Comparison of ENCODE assay signal across 23 cellular contexts in the genomic region with DNA sequence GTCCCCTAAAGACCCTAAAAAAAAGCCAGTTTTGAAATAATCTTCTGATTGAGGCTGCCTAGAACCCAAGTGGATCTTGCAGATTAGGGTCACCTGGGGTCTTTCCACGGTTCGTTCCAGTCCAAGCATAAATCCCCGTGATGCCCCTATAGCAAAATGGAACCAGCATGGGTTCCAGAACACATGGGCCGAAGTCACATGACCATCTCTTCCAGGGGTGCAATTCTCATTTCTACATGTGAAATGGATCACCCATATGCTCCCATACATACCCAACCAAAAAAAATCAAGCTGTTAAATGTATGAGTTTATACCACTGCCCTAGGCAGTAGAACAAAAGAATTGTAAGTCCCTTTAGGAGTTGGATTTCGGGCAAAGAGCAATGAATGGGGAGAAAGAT.
DNase-seq lines count a peak whose midpoint lies in the region; ATAC-seq and TF ChIP-seq lines count a peak whose summit lies in the region.
"Had no signal": no experiment of that assay in that cellular context is flagged by ENCODE, and none has a peak within 500 bp of the region (broad histone marks: within the 10 kb centered on the region; RNA-seq: fewer than 3 reads in every experiment).

No MANE protein-coding gene starts in this region.

- H3K27me3 ChIP-seq in HUES48 (ENCODE audit: control insufficient read depth, insufficient read depth, low read length), result no peaks in the 10 kb centered on the region
- H3K27me3 ChIP-seq in ectodermal cell (ENCODE audit: control insufficient read depth, insufficient read depth, low read length, poor library complexity, severe bottlenecking), result no peaks in the 10 kb centered on the region
- H3K27me3 ChIP-seq: Peyer's patch had no signal

- H3K9ac ChIP-seq in HUES48 (ENCODE audit: low read depth, low read length), result no peak overlapping the region

- WGBS in ectodermal cell, 2 experiments, result 82 to 83% methylated on average over 5 of the region's 5 CpGs

- H3K27ac ChIP-seq in HUES48 (ENCODE audit: low read depth, low read length), result peak overlapping the region; percentile 93
- H3K27ac ChIP-seq in ectodermal cell (ENCODE audit: insufficient read depth, low read depth, low read length, poor library complexity, severe bottlenecking), result peak overlapping the region; percentile 2
- H3K27ac ChIP-seq: Peyer's patch, SK-N-MC had no signal

- H3K9me3 ChIP-seq in HUES48 (ENCODE audit: control insufficient read depth, insufficient read depth, low read length) (no peaks in the 10 kb centered on the region), ectodermal cell (ENCODE audit: control insufficient read depth, low read length) (no peaks in the 10 kb centered on the region)
- H3K9me3 ChIP-seq: Peyer's patch had no signal

- intact Hi-C loops in head of caudate nucleus (cut with DNase I), result no loop called here

- CTCF ChIA-PET in activated naive CD4-positive, alpha-beta T cell treated with anti-CD3 and anti-CD28 coated beads, Interleukin-2, amount 10 ng/mL, durations not matched to agents 7 days and 5 days (lab: Charles Lee), result interaction anchor here (0.6 to 1.5 kb wide), 2 partner anchors 9 to 451 kb away, joined by 3 to 6 read pairs; no protein-coding TSS in a partner anchor

- no peak overlapping the region for H3K4me3 ChIP-seq in HUES48 (ENCODE audit: low read depth, low read length)
- H3K4me3 ChIP-seq in ectodermal cell (ENCODE audit: insufficient read depth, low read depth, low read length), result no peak overlapping the region
- H3K4me3 ChIP-seq: GM12878, Peyer's patch, SK-N-MC had no signal

- peaks cover 34% of the 10 kb centered on the region for H3K4me1 Mint-ChIP-seq in mesothelial cell of epicardium
- no peaks in the 10 kb centered on the region for H3K4me1 Mint-ChIP-seq in activated naive CD4-positive, alpha-beta T cell treated with anti-CD3 and anti-CD28 coated beads, Interleukin-2, amount 10 ng/mL, durations not matched to agents 7 days and 5 days

- H3K36me3 ChIP-seq in HUES48 (ENCODE audit: control insufficient read depth, insufficient read depth, low read length) (no peaks in the 10 kb centered on the region), ectodermal cell (ENCODE audit: control insufficient read depth, insufficient read depth, low read length) (no peaks in the 10 kb centered on the region)
- H3K36me3 ChIP-seq: Peyer's patch had no signal

- DNase-seq in mesothelial cell of epicardium (ENCODE audit: low spot score in 2 of 2, unreplicated experiment in 2 of 2) (no peak), GM10266 (ENCODE audit: extremely low spot score) (no peak), head of caudate nucleus (no peak)
- DNase-seq in activated naive CD4-positive, alpha-beta T cell treated with anti-CD3 and anti-CD28 coated beads, Interleukin-2, amount 10 ng/mL, durations not matched to agents 7 days and 5 days, result no peak
- DNase-seq: C1 segment of cervical spinal cord; CD4-positive, alpha-beta memory T cell; COR-L47; H7; KG1; MM.1S; NCI-H1048; NCI-H1417 treated with DMSO at 0.1 percent for 48 hours; NCI-H1694 treated with DMSO at 0.1 percent for 48 hours; NCI-H2081; NCI-H2227 treated with DMSO at 0.1 percent for 48 hours; NCI-H69; Peyer's patch; SIG-M5 had no signal

- H3K27ac Mint-ChIP-seq in mesothelial cell of epicardium, result peak overlapping the region; percentile 27
- H3K27ac Mint-ChIP-seq in activated naive CD4-positive, alpha-beta T cell treated with anti-CD3 and anti-CD28 coated beads, Interleukin-2, amount 10 ng/mL, durations not matched to agents 7 days and 5 days, result no peak overlapping the region
- H3K27ac Mint-ChIP-seq: CD4-positive, alpha-beta memory T cell had no signal

- H3K4me3 Mint-ChIP-seq in mesothelial cell of epicardium, result no peak overlapping the region
- H3K4me3 Mint-ChIP-seq in activated naive CD4-positive, alpha-beta T cell treated with anti-CD3 and anti-CD28 coated beads, Interleukin-2, amount 10 ng/mL, durations not matched to agents 7 days and 5 days, result no peak overlapping the region
- H3K4me3 Mint-ChIP-seq: CD4-positive, alpha-beta memory T cell had no signal

- no peak for TF ChIP-seq CTCF in mesothelial cell of epicardium (IDR thresholded peaks at IDR 0.05; ENCODE audit: unreplicated experiment)
- TF ChIP-seq CTCF in GM10266 (IDR thresholded peaks at IDR 0.05; ENCODE audit: control insufficient read depth, insufficient read depth, low read depth, missing control alignments), result no peak

- peaks cover 3% of the 10 kb centered on the region for H3K9me3 Mint-ChIP-seq in mesothelial cell of epicardium
- no peaks in the 10 kb centered on the region for H3K9me3 Mint-ChIP-seq in activated naive CD4-positive, alpha-beta T cell treated with anti-CD3 and anti-CD28 coated beads, Interleukin-2, amount 10 ng/mL, durations not matched to agents 7 days and 5 days

- no peaks in the 10 kb centered on the region for H3K27me3 Mint-ChIP-seq in mesothelial cell of epicardium (ENCODE audit: low read depth)
- H3K27me3 Mint-ChIP-seq in activated naive CD4-positive, alpha-beta T cell treated with anti-CD3 and anti-CD28 coated beads, Interleukin-2, amount 10 ng/mL, durations not matched to agents 7 days and 5 days, result peaks cover 3% of the 10 kb centered on the region

- no peak for ATAC-seq in GM18511 (IDR thresholded peaks at IDR 0.05; ENCODE audit: unreplicated experiment)
- ATAC-seq: GM12878 had no signal

- H3K4me1 ChIP-seq in HUES48 (ENCODE audit: control insufficient read depth, insufficient read depth, low read length) (peaks cover 46% of the 10 kb centered on the region), ectodermal cell (ENCODE audit: control insufficient read depth, insufficient read depth, low read length) (peaks cover 27% of the 10 kb centered on the region)
- H3K4me1 ChIP-seq: Peyer's patch had no signal

- H3K36me3 Mint-ChIP-seq in mesothelial cell of epicardium, result no peaks in the 10 kb centered on the region
- no peaks in the 10 kb centered on the region for H3K36me3 Mint-ChIP-seq in activated naive CD4-positive, alpha-beta T cell treated with anti-CD3 and anti-CD28 coated beads, Interleukin-2, amount 10 ng/mL, durations not matched to agents 7 days and 5 days
- H3K36me3 Mint-ChIP-seq: CD4-positive, alpha-beta memory T cell had no signal
